Comparison of ENCODE assay signal across 18 cellular contexts in genomic region chr3:12856626-12857025, GRCh38. TPM values are rescaled to one million over a fixed set of nuclear protein-coding genes. Genes with fewer than 3 reads are reported as not detected.
DNase-seq lines count a peak whose midpoint lies in the region; ATAC-seq, FAIRE-seq and TF ChIP-seq lines count a peak whose summit lies in the region.
"Had no signal": no experiment of that assay in that cellular context is flagged by ENCODE, and none has a peak within 500 bp of the region (broad histone marks: within the 10 kb centered on the region; RNA-seq: fewer than 3 reads in every experiment).

No MANE protein-coding gene starts in this region.

- H3K9me3 ChIP-seq in HAP-1, result no peaks in the 10 kb centered on the region
- H3K9me3 ChIP-seq: BE2C, Peyer's patch had no signal

- in situ Hi-C loops in HAP-1 (cut with MboI; ENCODE audit: low sequenced_read_pairs), result no loop called here

- no peak overlapping the region for H2AFZ ChIP-seq in GM23338

- no peak overlapping the region for H3K27ac Mint-ChIP-seq in GM23338
- H3K27ac Mint-ChIP-seq: CD4-positive, alpha-beta memory T cell had no signal

- H3K4me3 ChIP-seq in GM23338 (no peak overlapping the region), bronchial epithelial cell (ENCODE audit: low read depth, low read length) (no peak overlapping the region), HAP-1 (no peak overlapping the region)
- H3K4me3 ChIP-seq: Peyer's patch had no signal

- H3K4me1 ChIP-seq in GM23338 (ENCODE audit: insufficient read depth) (no peaks in the 10 kb centered on the region), HAP-1 (no peaks in the 10 kb centered on the region)
- H3K4me1 ChIP-seq: BE2C, Peyer's patch had no signal

- H3K36me3 ChIP-seq in GM23338 (ENCODE audit: insufficient read depth) (no peaks in the 10 kb centered on the region), bronchial epithelial cell (ENCODE audit: control insufficient read depth, insufficient read depth, low read length) (no peaks in the 10 kb centered on the region), HAP-1 (replicated peaks) (no peaks in the 10 kb centered on the region)
- H3K36me3 ChIP-seq: BE2C, Peyer's patch had no signal

- H4K20me1 ChIP-seq in GM23338 (replicated peaks; ENCODE audit: insufficient read depth), result no peaks in the 10 kb centered on the region

- no peak for FAIRE-seq in bronchial epithelial cell (lab: Jason Lieb, UNC)
- FAIRE-seq: A204.1, H54 had no signal

- intact Hi-C loops in sciatic nerve (cut with DNase I), result no loop called here

- H3K79me2 ChIP-seq in GM23338 (replicated peaks; ENCODE audit: insufficient read depth), result no peaks in the 10 kb centered on the region

- H3K36me3 Mint-ChIP-seq in GM23338 (ENCODE audit: low read depth), result no peaks in the 10 kb centered on the region
- H3K36me3 Mint-ChIP-seq: CD4-positive, alpha-beta memory T cell had no signal

- no peaks in the 10 kb centered on the region for H3K9me3 Mint-ChIP-seq in GM23338
- H3K9me3 Mint-ChIP-seq: CD4-positive, alpha-beta memory T cell had no signal

- DNase-seq in GM23338 (ENCODE audit: low spot score) (peak; percentile 27), bronchial epithelial cell (ENCODE audit: low read depth) (peak; percentile 65), iPS-NIHi7 (ENCODE audit: extremely low spot score) (peak; percentile 33), sciatic nerve (ENCODE audit: low spot score) (no peak), HAP-1 (ENCODE audit: low spot score in 2 of 2) (no peak)
- DNase-seq in activated CD8-positive, alpha-beta memory T cell treated with anti-CD3 and anti-CD28 coated beads for 24 hours, result no peak
- no peak for DNase-seq in stimulated activated CD8-positive, alpha-beta memory T cell treated with anti-CD3 and anti-CD28 coated beads, Interleukin-4, amount 100 ng/mL, for 48 hours
- DNase-seq: BE2C; MM.1S; NCI-H1092; NCI-H1436 treated with DMSO at 0.1 percent for 48 hours; NCI-H510A; NCI-H748 treated with DMSO at 0.1 percent for 48 hours; NK-92 treated with Interleukin-12 subunit alpha and Interleukin-12 subunit beta, amount 100 ng/mL, for 24 hours; Peyer's patch had no signal

- no peaks in the 10 kb centered on the region for H3K9me2 ChIP-seq in GM23338 (ENCODE audit: insufficient read depth)

- peaks cover 18% of the 10 kb centered on the region for H3K27me3 Mint-ChIP-seq in GM23338 (ENCODE audit: insufficient read depth, low read depth, poor library complexity)

- no peaks in the 10 kb centered on the region for H3K27me3 ChIP-seq in GM23338 (ENCODE audit: insufficient read depth)
- peaks cover 1% of the 10 kb centered on the region for H3K27me3 ChIP-seq in bronchial epithelial cell (ENCODE audit: control insufficient read depth, insufficient read depth, low read length)
- peaks cover 12% of the 10 kb centered on the region for H3K27me3 ChIP-seq in HAP-1 (ENCODE audit: low read depth)
- H3K27me3 ChIP-seq: BE2C, Peyer's patch had no signal

- H3K4me3 Mint-ChIP-seq in GM23338, result no peak overlapping the region
- H3K4me3 Mint-ChIP-seq: CD4-positive, alpha-beta memory T cell had no signal

- peak in 1 of 2 experiments; percentile 49; a peak in 2 of 4 replicates for TF ChIP-seq CTCF in GM23338 (conservative IDR thresholded peaks at IDR 0.05; ENCODE audit: low read depth in 2 of 2)
- no peak for TF ChIP-seq CTCF in bronchial epithelial cell (IDR thresholded peaks at IDR 0.05; ENCODE audit: insufficient read depth, low read length, severe bottlenecking)

- ATAC-seq in GM23338 (peak; percentile 95), sciatic nerve (peak; percentile 12)

- H3K4me2 ChIP-seq in GM23338, result no peak overlapping the region

- H3F3A ChIP-seq in GM23338 (replicated peaks; ENCODE audit: low read depth), result no peaks in the 10 kb centered on the region

- H3K4me1 Mint-ChIP-seq in GM23338, result no peaks in the 10 kb centered on the region
- H3K4me1 Mint-ChIP-seq: CD4-positive, alpha-beta memory T cell had no signal

- no peak overlapping the region for H3K27ac ChIP-seq in GM23338 (ENCODE audit: low read depth)
- H3K27ac ChIP-seq: Peyer's patch had no signal

TF ChIP-seq in GM23338, 12 proteins besides CTCF, POLR2A, EP300 and RAD21 (continues in another document):
- TF ChIP-seq ETS1 (IDR thresholded peaks at IDR 0.05), result no peak
- no peak for TF ChIP-seq JUNB (IDR thresholded peaks at IDR 0.05; ENCODE audit: unreplicated experiment)
- TF ChIP-seq CREB1 (CRISPR knock-in tag; IDR thresholded peaks at IDR 0.05; ENCODE audit: low read depth), result no peak
- TF ChIP-seq STAT1 (IDR thresholded peaks at IDR 0.05; ENCODE audit: unreplicated experiment), result no peak
- TF ChIP-seq EZH2 (IDR thresholded peaks at IDR 0.05; ENCODE audit: low read depth, unreplicated experiment), result no peak
- no peak for TF ChIP-seq REST (IDR thresholded peaks at IDR 0.05; ENCODE audit: unreplicated experiment)
- TF ChIP-seq ZNF331 (CRISPR knock-in tag; IDR thresholded peaks at IDR 0.05; ENCODE audit: low read depth), result no peak
- no peak for TF ChIP-seq POLR2AphosphoS5 (IDR thresholded peaks at IDR 0.05; ENCODE audit: low read depth)
- TF ChIP-seq NANOG (IDR thresholded peaks at IDR 0.05; ENCODE audit: borderline replicate concordance), result no peak
- no peak for TF ChIP-seq EZH2phosphoT487 (IDR thresholded peaks at IDR 0.05; ENCODE audit: unreplicated experiment)

RNA-seq across cellular contexts. Expression of gene RPL32, which starts 15.3 kb away (rescaled TPM):
- 561 and 772 TPM in 2 replicates for total RNA-seq in GM23338 (2014; rRNA removed; shearing (Covaris generic))
- 2,550 and 2,858 TPM in 2 replicates for polyA plus RNA-seq in GM23338 (2016; fragmentation: Nextera tagmentation; extraction: Ambion mirVana)
- total RNA-seq in bronchial epithelial cell (2,605 and 2,954 TPM in 2 replicates), sciatic nerve (1,417 TPM)

Comparison
In these comparisons a context has a peak if more than half of its experiments do, and no peak if none do; other contexts are left out.
1. DNase-seq: peak in GM23338 (single experiment), bronchial epithelial cell (single experiment) and iPS-NIHi7 (single experiment); none in sciatic nerve (single experiment), HAP-1 (0 of 2), activated CD8-positive, alpha-beta memory T cell treated with anti-CD3 and anti-CD28 coated beads for 24 hours (single experiment) and stimulated activated CD8-positive, alpha-beta memory T cell treated with anti-CD3 and anti-CD28 coated beads, Interleukin-4, amount 100 ng/mL, for 48 hours (single experiment).